ENCODE assay signal across 18 cellular contexts in the genomic region with DNA sequence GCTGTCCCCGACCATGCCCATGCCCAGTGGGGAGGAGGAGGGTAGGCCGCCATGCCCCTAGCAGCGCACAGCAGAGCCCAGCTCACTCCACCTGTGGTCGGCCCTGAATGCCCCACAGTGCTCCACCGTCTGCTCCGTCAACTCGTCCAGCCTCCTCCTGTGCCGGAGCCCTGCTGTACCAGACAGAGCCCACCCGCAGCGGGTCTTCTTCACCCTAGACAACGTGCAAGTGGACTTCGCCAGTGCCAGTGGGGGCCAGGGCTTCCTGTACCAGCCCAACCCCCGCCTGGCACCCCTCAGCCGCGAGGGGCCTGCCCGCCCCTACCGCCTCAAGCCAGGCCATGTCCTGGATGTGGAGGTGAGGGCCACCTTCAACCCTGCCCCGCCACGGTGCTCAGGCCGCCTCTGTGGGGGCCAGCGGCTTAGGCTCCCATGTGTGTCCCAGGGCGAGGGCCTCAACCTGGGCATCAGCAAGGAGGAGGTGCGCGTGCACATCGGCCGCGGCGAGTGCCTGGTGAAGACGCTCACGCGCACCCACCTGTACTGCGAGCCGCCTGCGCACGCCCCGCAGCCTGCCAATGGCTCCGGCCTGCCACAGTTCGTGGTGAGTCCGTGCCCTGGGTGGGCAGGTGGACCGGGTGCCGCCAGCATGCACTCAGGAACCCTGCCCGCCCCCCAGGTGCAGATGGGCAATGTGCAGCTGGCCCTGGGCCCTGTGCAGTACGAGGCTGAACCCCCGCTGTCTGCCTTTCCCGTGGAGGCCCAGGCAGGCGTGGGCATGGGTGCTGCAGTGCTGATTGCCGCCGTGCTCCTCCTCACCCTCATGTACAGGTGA. TPM values are rescaled to one million over a fixed set of nuclear protein-coding genes. Genes with fewer than 3 reads are reported as not detected.
DNase-seq lines count a peak whose midpoint lies in the region; ATAC-seq and TF ChIP-seq lines count a peak whose summit lies in the region.
"Had no signal": no experiment of that assay in that cellular context is flagged by ENCODE, and none has a peak within 500 bp of the region (broad histone marks: within the 10 kb centered on the region; RNA-seq: fewer than 3 reads in every experiment).

No MANE protein-coding gene starts in this region.

- intact Hi-C loops in ovary (cut with DNase I), result loop anchor here in 1 of 4 donors (5.0 kb wide), 1 partner anchor 1443 kb away; a partner anchor contains a TSS

- H3K36me3 ChIP-seq in ovary, result no peaks in the 10 kb centered on the region
- H3K36me3 ChIP-seq: vagina had no signal

- no peak for ATAC-seq in HG03520 (IDR thresholded peaks at IDR 0.05; ENCODE audit: unreplicated experiment)
- no peak for ATAC-seq in activated naive CD8-positive, alpha-beta T cell treated with anti-CD3 and anti-CD28 coated beads, Interleukin-2, amount 50 U/mL, for 24 hours
- ATAC-seq: A549; activated CD8-positive, alpha-beta memory T cell treated with anti-CD3 and anti-CD28 coated beads, Interleukin-2, amount 10 ng/mL, durations not matched to agents 7 days and 5 days; PC-3; sciatic nerve had no signal

- H3K4me3 ChIP-seq in ovary, result no peak overlapping the region
- H3K4me3 ChIP-seq: A549, vagina had no signal

- no peak overlapping the region for H3K4me3 Mint-ChIP-seq in chondrocyte (ENCODE audit: unreplicated experiment)
- no peak overlapping the region for H3K4me3 Mint-ChIP-seq in activated naive CD8-positive, alpha-beta T cell treated with anti-CD3 and anti-CD28 coated beads, Interleukin-2, amount 50 U/mL, for 24 hours
- H3K4me3 Mint-ChIP-seq: activated CD8-positive, alpha-beta memory T cell treated with anti-CD3 and anti-CD28 coated beads, Interleukin-2, amount 10 ng/mL, durations not matched to agents 7 days and 5 days had no signal

- H3K27ac Mint-ChIP-seq in chondrocyte (ENCODE audit: unreplicated experiment), result no peak overlapping the region
- H3K27ac Mint-ChIP-seq in activated naive CD8-positive, alpha-beta T cell treated with anti-CD3 and anti-CD28 coated beads, Interleukin-2, amount 50 U/mL, for 24 hours, result no peak overlapping the region
- H3K27ac Mint-ChIP-seq: activated CD8-positive, alpha-beta memory T cell treated with anti-CD3 and anti-CD28 coated beads, Interleukin-2, amount 10 ng/mL, durations not matched to agents 7 days and 5 days had no signal

- H3K36me3 Mint-ChIP-seq in chondrocyte (ENCODE audit: low read depth), result peaks cover 2% of the 10 kb centered on the region
- H3K36me3 Mint-ChIP-seq in activated naive CD8-positive, alpha-beta T cell treated with anti-CD3 and anti-CD28 coated beads, Interleukin-2, amount 50 U/mL, for 24 hours (ENCODE audit: low read depth), result no peaks in the 10 kb centered on the region
- H3K36me3 Mint-ChIP-seq: activated CD8-positive, alpha-beta memory T cell treated with anti-CD3 and anti-CD28 coated beads, Interleukin-2, amount 10 ng/mL, durations not matched to agents 7 days and 5 days had no signal

- no peaks in the 10 kb centered on the region for H3K9me3 Mint-ChIP-seq in chondrocyte (ENCODE audit: low read depth)
- H3K9me3 Mint-ChIP-seq in activated naive CD8-positive, alpha-beta T cell treated with anti-CD3 and anti-CD28 coated beads, Interleukin-2, amount 50 U/mL, for 24 hours, result no peaks in the 10 kb centered on the region

- TF ChIP-seq EP300 in ovary (IDR thresholded peaks at IDR 0.05), result no peak

- TF ChIP-seq POLR2A in ovary (IDR thresholded peaks at IDR 0.05), result no peak

- H3K27me3 Mint-ChIP-seq in chondrocyte (ENCODE audit: low read depth), result no peaks in the 10 kb centered on the region
- no peaks in the 10 kb centered on the region for H3K27me3 Mint-ChIP-seq in activated naive CD8-positive, alpha-beta T cell treated with anti-CD3 and anti-CD28 coated beads, Interleukin-2, amount 50 U/mL, for 24 hours
- H3K27me3 Mint-ChIP-seq: activated CD8-positive, alpha-beta memory T cell treated with anti-CD3 and anti-CD28 coated beads, Interleukin-2, amount 10 ng/mL, durations not matched to agents 7 days and 5 days had no signal

- H3K9me3 ChIP-seq in ovary, result no peaks in the 10 kb centered on the region
- H3K9me3 ChIP-seq: A549, vagina had no signal

- H3K4me1 Mint-ChIP-seq in chondrocyte (ENCODE audit: low read depth), result no peaks in the 10 kb centered on the region
- H3K4me1 Mint-ChIP-seq in activated naive CD8-positive, alpha-beta T cell treated with anti-CD3 and anti-CD28 coated beads, Interleukin-2, amount 50 U/mL, for 24 hours, result no peaks in the 10 kb centered on the region
- H3K4me1 Mint-ChIP-seq: activated CD8-positive, alpha-beta memory T cell treated with anti-CD3 and anti-CD28 coated beads, Interleukin-2, amount 10 ng/mL, durations not matched to agents 7 days and 5 days had no signal

- DNase-seq in activated effector memory CD4-positive, alpha-beta T cell treated with anti-CD3 and anti-CD28 coated beads, Interleukin-2, amount 50 U/mL, for 16 hours, result peak; percentile 46
- no peak for DNase-seq in activated effector memory CD4-positive, alpha-beta T cell treated with Interleukin-2 at 50 U/mL for 16 hours
- DNase-seq in chondrocyte (ENCODE audit: low spot score), result peak; percentile 94
- DNase-seq in ovary, result peak in 3 of 5 donors; percentile 15 to 31 (median 17)
- DNase-seq in activated naive CD8-positive, alpha-beta T cell treated with anti-CD3 and anti-CD28 coated beads, Interleukin-2, amount 50 U/mL, for 24 hours, result no peak
- DNase-seq: activated CD4-positive, alpha-beta T cell treated with anti-CD3 and anti-CD28 coated beads for 4 hours; activated CD8-positive, alpha-beta memory T cell treated with anti-CD3 and anti-CD28 coated beads, Interleukin-2, amount 10 ng/mL, durations not matched to agents 7 days and 5 days; dermis blood vessel endothelial cell; NCI-H187; NCI-H226; occipital lobe; PC-3 had no signal

- H3K27me3 ChIP-seq in ovary, result no peaks in the 10 kb centered on the region
- H3K27me3 ChIP-seq: vagina had no signal

- no peak for TF ChIP-seq CTCF in chondrocyte (IDR thresholded peaks at IDR 0.05)
- no peak for TF ChIP-seq CTCF in ovary (IDR thresholded peaks at IDR 0.05)

- H3K4me1 ChIP-seq in ovary (ENCODE audit: insufficient read depth), result no peaks in the 10 kb centered on the region
- H3K4me1 ChIP-seq: A549, vagina had no signal

- 93% methylated on average over 24 to 48 of the region's 48 CpGs for WGBS in ovary, 3 donors

- no peak overlapping the region for H3K27ac ChIP-seq in ovary
- H3K27ac ChIP-seq: A549, vagina had no signal

RNA-seq across cellular contexts. Expression of a gene that starts 6.9 kb away (rescaled TPM):
- total RNA-seq in chondrocyte, result 0.18 to 0.50 TPM in 2 of 3 replicates, not detected in the other
- total RNA-seq in ovary, result 1 to 10 TPM; 1.1 to 2.1 (median 1.6) TPM
- under 1 TPM; 0.25 to 0.65 TPM for polyA plus RNA-seq in ovary
- total RNA-seq: activated CD8-positive, alpha-beta memory T cell treated with anti-CD3 and anti-CD28 coated beads, Interleukin-2, amount 10 ng/mL, durations not matched to agents 7 days and 5 days; T-helper 1 cell treated with Interleukin-12 subunit alpha and Interleukin-12 subunit beta and Interleukin-4 antibody, amounts not matched to agents 30 ng/mL and 1 ng/mL, for 36 hours had no signal
- polyA plus RNA-seq: liver had no signal

RNA-seq across cellular contexts. Expression of a gene that starts 9.9 kb away (rescaled TPM):
- total RNA-seq in chondrocyte (8.5 to 36.3 TPM (median 34.8 TPM) in 3 replicates), ovary (1 to 10 TPM in 3 of 7 donors, under 1 TPM in 4; 0.46 to 5.0 (median 0.95) TPM)
- 1 to 10 TPM in 1 of 2 donors, under 1 TPM in 1; 0.79 to 3.6 TPM for polyA plus RNA-seq in ovary

RNA-seq across cellular contexts. Expression of a gene that starts 20.2 kb away (rescaled TPM):
- total RNA-seq in chondrocyte (42.8 to 49.6 TPM (median 46.9 TPM) in 3 replicates), ovary (10 to 100 TPM; 48.5 to 58.5 (median 54.7) TPM)
- polyA plus RNA-seq in ovary, result 10 to 100 TPM; 41.3 to 44.2 TPM

RNA-seq across cellular contexts. Expression of a gene that starts 20.5 kb away (rescaled TPM):
- 245 to 356 TPM (median 257 TPM) in 3 replicates for total RNA-seq in chondrocyte
- 100 to 1,000 TPM; 123 to 181 (median 155) TPM for total RNA-seq in ovary
- 100 to 1,000 TPM; 120 to 261 TPM for polyA plus RNA-seq in ovary

RNA-seq across cellular contexts. Expression of a gene that starts 49.3 kb away (rescaled TPM):
- total RNA-seq in chondrocyte, result 19.0 to 25.4 TPM (median 20.3 TPM) in 3 replicates
- 10 to 100 TPM in 1 of 7 donors, 1 to 10 TPM in 6; 6.1 to 11.1 (median 9.1) TPM for total RNA-seq in ovary
- 1 to 10 TPM; 1.4 to 5.1 TPM for polyA plus RNA-seq in ovary

Comparison
In these comparisons a context has a peak if more than half of its experiments do, and no peak if none do; other contexts are left out.
1. DNase-seq: peak in activated effector memory CD4-positive, alpha-beta T cell treated with anti-CD3 and anti-CD28 coated beads, Interleukin-2, amount 50 U/mL, for 16 hours (single experiment), chondrocyte (single experiment) and ovary (3 of 5); none in activated effector memory CD4-positive, alpha-beta T cell treated with Interleukin-2 at 50 U/mL for 16 hours (single experiment) and activated naive CD8-positive, alpha-beta T cell treated with anti-CD3 and anti-CD28 coated beads, Interleukin-2, amount 50 U/mL, for 24 hours (single experiment).